ENCODE assay signal across 9 cellular contexts in genomic region chr12:40192704-40193255, GRCh38. TPM values are rescaled to one million over a fixed set of nuclear protein-coding genes. Genes with fewer than 3 reads are reported as not detected.
DNase-seq lines count a peak whose midpoint lies in the region; ATAC-seq and TF ChIP-seq lines count a peak whose summit lies in the region.
"Had no signal": no experiment of that assay in that cellular context is flagged by ENCODE, and none has a peak within 500 bp of the region (broad histone marks: within the 10 kb centered on the region; RNA-seq: fewer than 3 reads in every experiment).

No MANE protein-coding gene starts in this region.

- no peak for TF ChIP-seq POLR2A in esophagus squamous epithelium (IDR thresholded peaks at IDR 0.05)

- ATAC-seq in GM19467 (IDR thresholded peaks at IDR 0.05; ENCODE audit: unreplicated experiment) (peak; percentile 97), HG03196 (IDR thresholded peaks at IDR 0.05; ENCODE audit: unreplicated experiment) (peak; percentile 99), right cardiac atrium (no peak)

- intact Hi-C loops in esophagus squamous epithelium (cut with DNase I): no loop called here
- intact Hi-C loops in right cardiac atrium (cut with DNase I): no loop called here

- CTCF ChIA-PET in activated CD4-positive, alpha-beta memory T cell treated with anti-CD3 and anti-CD28 coated beads, Interleukin-2, amount 10 ng/mL, durations not matched to agents 7 days and 5 days (lab: Charles Lee): no interaction called here

- POLR2A ChIA-PET in activated CD4-positive, alpha-beta memory T cell treated with anti-CD3 and anti-CD28 coated beads, Interleukin-2, amount 10 ng/mL, durations not matched to agents 7 days and 5 days (lab: Charles Lee): no interaction called here

- TF ChIP-seq CTCF in GM12865 (IDR thresholded peaks at IDR 0.05; ENCODE audit: insufficient read depth, low read depth, low read length, missing control alignments): no peak
- TF ChIP-seq CTCF in esophagus squamous epithelium (IDR thresholded peaks at IDR 0.05): no peak
- no peak for TF ChIP-seq CTCF in type B pancreatic cell (conservative IDR thresholded peaks at IDR 0.05)
- TF ChIP-seq CTCF in mesothelial cell of epicardium (IDR thresholded peaks at IDR 0.05; ENCODE audit: unreplicated experiment): no peak

- no peaks in the 10 kb centered on the region for H3K27me3 Mint-ChIP-seq in activated CD4-positive, alpha-beta memory T cell treated with anti-CD3 and anti-CD28 coated beads, Interleukin-2, amount 10 ng/mL, durations not matched to agents 7 days and 5 days
- H3K27me3 Mint-ChIP-seq in type B pancreatic cell (no peaks in the 10 kb centered on the region), mesothelial cell of epicardium (ENCODE audit: low read depth) (no peaks in the 10 kb centered on the region)

- H3K9me3 ChIP-seq in esophagus squamous epithelium (no peaks in the 10 kb centered on the region), right cardiac atrium (ENCODE audit: control insufficient read depth, low read length) (no peaks in the 10 kb centered on the region)

- peak overlapping the region; percentile 37 for H3K27ac Mint-ChIP-seq in activated CD4-positive, alpha-beta memory T cell treated with anti-CD3 and anti-CD28 coated beads, Interleukin-2, amount 10 ng/mL, durations not matched to agents 7 days and 5 days
- no peak overlapping the region for H3K27ac Mint-ChIP-seq in type B pancreatic cell
- H3K27ac Mint-ChIP-seq in mesothelial cell of epicardium: no peak overlapping the region

- H3K36me3 ChIP-seq in esophagus squamous epithelium: no peaks in the 10 kb centered on the region

- no peaks in the 10 kb centered on the region for H3K4me1 ChIP-seq in esophagus squamous epithelium
- H3K4me1 ChIP-seq in right cardiac atrium (ENCODE audit: control insufficient read depth, insufficient read depth, low read length): no peaks in the 10 kb centered on the region

- H3K27me3 ChIP-seq in esophagus squamous epithelium (no peaks in the 10 kb centered on the region), right cardiac atrium (ENCODE audit: control insufficient read depth, insufficient read depth) (no peaks in the 10 kb centered on the region)

- no peak overlapping the region for H3K4me3 Mint-ChIP-seq in activated CD4-positive, alpha-beta memory T cell treated with anti-CD3 and anti-CD28 coated beads, Interleukin-2, amount 10 ng/mL, durations not matched to agents 7 days and 5 days
- no peak overlapping the region for H3K4me3 Mint-ChIP-seq in type B pancreatic cell
- no peak overlapping the region for H3K4me3 Mint-ChIP-seq in mesothelial cell of epicardium

- H3K4me3 ChIP-seq in GM12865 (ENCODE audit: low read depth, low read length) (peak overlapping the region; percentile 6), esophagus squamous epithelium (no peak overlapping the region), right cardiac atrium (ENCODE audit: low read length) (no peak overlapping the region)
- H3K4me3 ChIP-seq: SK-N-MC had no signal

- no peaks in the 10 kb centered on the region for H3K36me3 Mint-ChIP-seq in activated CD4-positive, alpha-beta memory T cell treated with anti-CD3 and anti-CD28 coated beads, Interleukin-2, amount 10 ng/mL, durations not matched to agents 7 days and 5 days (ENCODE audit: low read depth)
- H3K36me3 Mint-ChIP-seq in type B pancreatic cell: no peaks in the 10 kb centered on the region
- peaks cover 3% of the 10 kb centered on the region for H3K36me3 Mint-ChIP-seq in mesothelial cell of epicardium

- H3K27ac ChIP-seq in esophagus squamous epithelium (no peak overlapping the region), right cardiac atrium (ENCODE audit: low read length) (no peak overlapping the region)
- H3K27ac ChIP-seq: SK-N-MC had no signal

- H3K9me3 Mint-ChIP-seq in activated CD4-positive, alpha-beta memory T cell treated with anti-CD3 and anti-CD28 coated beads, Interleukin-2, amount 10 ng/mL, durations not matched to agents 7 days and 5 days: peaks cover 2% of the 10 kb centered on the region
- H3K9me3 Mint-ChIP-seq in type B pancreatic cell (no peaks in the 10 kb centered on the region), mesothelial cell of epicardium (peaks cover 9% of the 10 kb centered on the region)

- 81 to 90% methylated on average over 6 of the region's 6 CpGs for WGBS in esophagus squamous epithelium, 2 donors
- 79% methylated on average over 6 of the region's 6 CpGs for WGBS in right cardiac atrium

- peaks cover 12% of the 10 kb centered on the region for H3K4me1 Mint-ChIP-seq in activated CD4-positive, alpha-beta memory T cell treated with anti-CD3 and anti-CD28 coated beads, Interleukin-2, amount 10 ng/mL, durations not matched to agents 7 days and 5 days
- H3K4me1 Mint-ChIP-seq in type B pancreatic cell (ENCODE audit: unreplicated experiment) (no peaks in the 10 kb centered on the region), mesothelial cell of epicardium (no peaks in the 10 kb centered on the region)

- DNase-seq in GM12865 (ENCODE audit: low read depth) (peak; percentile 90), esophagus squamous epithelium (lab: John Stamatoyannopoulos, UW) (no peak), type B pancreatic cell (ENCODE audit: extremely low spot score, unreplicated experiment) (no peak), mesothelial cell of epicardium (ENCODE audit: low spot score in 2 of 2, unreplicated experiment in 2 of 2) (no peak), right cardiac atrium (no peak)
- peak; percentile 48 for DNase-seq in activated CD4-positive, alpha-beta memory T cell treated with anti-CD3 and anti-CD28 coated beads, Interleukin-2, amount 10 ng/mL, durations not matched to agents 7 days and 5 days

RNA-seq across cellular contexts. Expression of gene LRRK2, which starts 32.0 kb away (rescaled TPM):
- under 1 TPM; 0.05 to 0.25 TPM for total RNA-seq in activated CD4-positive, alpha-beta memory T cell treated with anti-CD3 and anti-CD28 coated beads, Interleukin-2, amount 10 ng/mL, durations not matched to agents 7 days and 5 days
- total RNA-seq in esophagus squamous epithelium (10 to 100 TPM; 10.9 to 21.4 (median 13.4) TPM), type B pancreatic cell (ENCODE audit: low replicate concordance) (0.75 and 1.4 TPM in 2 replicates), mesothelial cell of epicardium (1.4 to 1.7 TPM (median 1.6 TPM) in 3 replicates), right cardiac atrium (10 to 100 TPM; 11.2 to 16.8 (median 12.1) TPM)
- 5.9 TPM for polyA plus RNA-seq in right cardiac atrium

Comparison
In these comparisons a context has a peak if more than half of its experiments do, and no peak if none do; other contexts are left out.
1. DNase-seq: peak in GM12865 (single experiment) and activated CD4-positive, alpha-beta memory T cell treated with anti-CD3 and anti-CD28 coated beads, Interleukin-2, amount 10 ng/mL, durations not matched to agents 7 days and 5 days (single experiment); none in esophagus squamous epithelium (single experiment), type B pancreatic cell (single experiment), mesothelial cell of epicardium (0 of 2) and right cardiac atrium (0 of 3).
2. ATAC-seq: peak in GM19467 (single experiment) and HG03196 (single experiment); none in right cardiac atrium (0 of 2).